ENCODE assay signal across 20 cellular contexts in the genomic region with DNA sequence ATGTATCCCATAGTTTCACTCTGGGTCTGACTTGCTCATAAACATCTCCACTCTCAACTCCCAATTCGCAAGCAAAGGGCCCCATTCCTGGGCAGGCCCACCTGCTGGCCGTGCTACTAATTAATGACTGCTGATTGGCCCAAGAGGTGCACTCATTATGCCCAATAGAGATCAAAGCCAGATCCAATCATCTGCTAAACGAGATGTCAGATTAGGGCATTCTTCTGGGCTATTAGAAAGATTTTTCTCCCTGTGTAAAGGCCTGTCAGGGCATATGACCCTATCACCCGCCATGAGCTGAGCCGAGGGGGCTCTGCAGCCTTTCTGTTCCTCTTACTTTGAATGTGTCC.
DNase-seq lines count a peak whose midpoint lies in the region; ATAC-seq, FAIRE-seq and TF ChIP-seq lines count a peak whose summit lies in the region.
"Had no signal": no experiment of that assay in that cellular context is flagged by ENCODE, and none has a peak within 500 bp of the region (broad histone marks: within the 10 kb centered on the region; RNA-seq: fewer than 3 reads in every experiment).

No MANE protein-coding gene starts in this region.

- H3F3A ChIP-seq in GM23338 (replicated peaks; ENCODE audit: low read depth) (no peaks in the 10 kb centered on the region), neural progenitor cell (ENCODE audit: low read depth) (no peaks in the 10 kb centered on the region)

- no peak overlapping the region for H3K27ac Mint-ChIP-seq in GM23338
- H3K27ac Mint-ChIP-seq in neural progenitor cell = no peak overlapping the region
- H3K27ac Mint-ChIP-seq: IgD-negative memory B cell had no signal

- no peaks in the 10 kb centered on the region for H3K4me1 ChIP-seq in GM23338 (ENCODE audit: insufficient read depth)
- H3K4me1 ChIP-seq in ascending aorta = peaks cover 4 to 10% of the 10 kb centered on the region in 2 donors
- peaks cover 13% of the 10 kb centered on the region for H3K4me1 ChIP-seq in neural progenitor cell
- H3K4me1 ChIP-seq in BE2C = no peaks in the 10 kb centered on the region; the same call in none of the 2 replicates
- H3K4me1 ChIP-seq: SJCRH30 had no signal

- H3K27me3 Mint-ChIP-seq in GM23338 (ENCODE audit: insufficient read depth, low read depth, poor library complexity) = peaks cover 7% of the 10 kb centered on the region
- peaks cover 3% of the 10 kb centered on the region for H3K27me3 Mint-ChIP-seq in neural progenitor cell (ENCODE audit: insufficient read depth, low read depth)
- H3K27me3 Mint-ChIP-seq: IgD-negative memory B cell had no signal

- TF ChIP-seq CTCF in GM23338 (conservative IDR thresholded peaks at IDR 0.05; ENCODE audit: low read depth in 2 of 2) = no peak
- TF ChIP-seq CTCF in ascending aorta (IDR thresholded peaks at IDR 0.05) = no peak
- TF ChIP-seq CTCF in neural progenitor cell (IDR thresholded peaks at IDR 0.05) = no peak
- TF ChIP-seq CTCF in BE2C (IDR thresholded peaks at IDR 0.05; ENCODE audit: low read depth, low read length) = no peak

- H4K20me1 ChIP-seq in GM23338 (replicated peaks; ENCODE audit: insufficient read depth) (no peaks in the 10 kb centered on the region), neural progenitor cell (ENCODE audit: low read depth) (no peaks in the 10 kb centered on the region)

- peaks cover 4% of the 10 kb centered on the region; the same call in 2 of the 3 replicates for H3K36me3 Mint-ChIP-seq in GM23338 (ENCODE audit: low read depth)
- H3K36me3 Mint-ChIP-seq in neural progenitor cell = no peaks in the 10 kb centered on the region
- H3K36me3 Mint-ChIP-seq: IgD-negative memory B cell had no signal

- H3K79me2 ChIP-seq in GM23338 (replicated peaks; ENCODE audit: insufficient read depth) = no peaks in the 10 kb centered on the region
- no peaks in the 10 kb centered on the region for H3K79me2 ChIP-seq in neural progenitor cell (ENCODE audit: low read depth)

- H3K27me3 ChIP-seq in GM23338 (ENCODE audit: insufficient read depth) (no peaks in the 10 kb centered on the region), ascending aorta (no peaks in the 10 kb centered on the region), neural progenitor cell (no peaks in the 10 kb centered on the region), BE2C (no peaks in the 10 kb centered on the region)
- H3K27me3 ChIP-seq: SJCRH30 had no signal

- H3K27ac ChIP-seq in GM23338 (ENCODE audit: low read depth) = no peak overlapping the region
- peak overlapping the region; percentile 19 to 82 for H3K27ac ChIP-seq in ascending aorta
- no peak overlapping the region for H3K27ac ChIP-seq in neural progenitor cell
- H3K27ac ChIP-seq: KMS-11, SJCRH30 had no signal

- H3K9me2 ChIP-seq in GM23338 (ENCODE audit: insufficient read depth) = no peaks in the 10 kb centered on the region

- H3K4me3 Mint-ChIP-seq in GM23338 = no peak overlapping the region
- H3K4me3 Mint-ChIP-seq in neural progenitor cell = no peak overlapping the region
- H3K4me3 Mint-ChIP-seq: IgD-negative memory B cell had no signal

- intact Hi-C loops in ascending aorta (cut with DNase I) = loop anchor here (2.0 to 5.0 kb wide), 2 partner anchors 27 to 33 kb away; no protein-coding TSS in a partner anchor

- H3K36me3 ChIP-seq in GM23338 (ENCODE audit: insufficient read depth) (no peaks in the 10 kb centered on the region), ascending aorta (no peaks in the 10 kb centered on the region), neural progenitor cell (no peaks in the 10 kb centered on the region), BE2C (no peaks in the 10 kb centered on the region)
- H3K36me3 ChIP-seq: SJCRH30 had no signal

- no peak overlapping the region for H3K4me3 ChIP-seq in GM23338
- no peak overlapping the region for H3K4me3 ChIP-seq in ascending aorta
- no peak overlapping the region for H3K4me3 ChIP-seq in neural progenitor cell
- no peak overlapping the region for H3K4me3 ChIP-seq in BE2C (ENCODE audit: low read depth, low read length)
- H3K4me3 ChIP-seq: SJCRH30 had no signal

- no peaks in the 10 kb centered on the region for H3K4me1 Mint-ChIP-seq in GM23338
- H3K4me1 Mint-ChIP-seq in neural progenitor cell = peaks cover 6% of the 10 kb centered on the region

- peak; percentile 20 for FAIRE-seq in urothelium cell line (lab: Jason Lieb, UNC)
- FAIRE-seq: RCC 7860 had no signal

- H3K9ac ChIP-seq in neural progenitor cell = no peak overlapping the region
- H3K9ac ChIP-seq: KMS-11 had no signal

- H3K9me3 Mint-ChIP-seq in GM23338 = peaks cover 4% of the 10 kb centered on the region; the same call in 1 of the 3 replicates
- peaks cover 11% of the 10 kb centered on the region for H3K9me3 Mint-ChIP-seq in neural progenitor cell

- H2AFZ ChIP-seq in GM23338 (peak overlapping the region; percentile 63; the same call in 1 of the 2 replicates), neural progenitor cell (replicated peaks) (no peak overlapping the region)

- DNase-seq in GM23338 (ENCODE audit: low spot score) (no peak), ascending aorta (ENCODE audit: low spot score in 2 of 2) (peak in 1 of 2 donors; percentile 3), neural progenitor cell (ENCODE audit: low spot score) (peak; percentile 7), urothelium cell line (ENCODE audit: low spot score) (no peak), DMS 273 (lab: John Stamatoyannopoulos, UW; ENCODE audit: unreplicated experiment) (no peak), BE2C (no peak)
- DNase-seq: GOT3, HCEC 1CT, NCI-H1048, NCI-H1417, NCI-H1694, NCI-H2081, NCI-H2227 treated with DMSO at 0.1 percent for 48 hours, NCI-H69, SJCRH30 had no signal

- H3K9me3 ChIP-seq in ascending aorta = no peaks in the 10 kb centered on the region
- no peaks in the 10 kb centered on the region for H3K9me3 ChIP-seq in neural progenitor cell (ENCODE audit: low read depth)
- no peaks in the 10 kb centered on the region for H3K9me3 ChIP-seq in BE2C
- H3K9me3 ChIP-seq: SJCRH30 had no signal

- ATAC-seq in GM23338 (no peak), HG02981 (IDR thresholded peaks at IDR 0.05; ENCODE audit: unreplicated experiment) (no peak)
- ATAC-seq: SK-N-SH treated with all-trans-retinoic acid at 6 μM for 48 hours had no signal

- H3K4me2 ChIP-seq in GM23338 = no peak overlapping the region
- H3K4me2 ChIP-seq in neural progenitor cell = no peak overlapping the region
- H3K4me2 ChIP-seq: KMS-11 had no signal

TF ChIP-seq in GM23338, 12 proteins besides CTCF, POLR2A, EP300 and RAD21:
- TF ChIP-seq CREB1 (CRISPR knock-in tag; IDR thresholded peaks at IDR 0.05; ENCODE audit: low read depth) (no peak), EZH2phosphoT487 (IDR thresholded peaks at IDR 0.05; ENCODE audit: unreplicated experiment) (no peak), ZNF331 (CRISPR knock-in tag; IDR thresholded peaks at IDR 0.05; ENCODE audit: low read depth) (no peak), EZH2 (IDR thresholded peaks at IDR 0.05; ENCODE audit: low read depth, unreplicated experiment) (no peak), POLR2AphosphoS5 (IDR thresholded peaks at IDR 0.05; ENCODE audit: low read depth) (no peak)

Comparison
In these comparisons a context has a peak if more than half of its experiments do, and no peak if none do; other contexts are left out.
1. H3K27ac ChIP-seq: peak in ascending aorta (2 of 2); none in GM23338 (single experiment) and neural progenitor cell (single experiment).